Comparison of ENCODE assay signal across 11 cellular contexts in the genomic region with DNA sequence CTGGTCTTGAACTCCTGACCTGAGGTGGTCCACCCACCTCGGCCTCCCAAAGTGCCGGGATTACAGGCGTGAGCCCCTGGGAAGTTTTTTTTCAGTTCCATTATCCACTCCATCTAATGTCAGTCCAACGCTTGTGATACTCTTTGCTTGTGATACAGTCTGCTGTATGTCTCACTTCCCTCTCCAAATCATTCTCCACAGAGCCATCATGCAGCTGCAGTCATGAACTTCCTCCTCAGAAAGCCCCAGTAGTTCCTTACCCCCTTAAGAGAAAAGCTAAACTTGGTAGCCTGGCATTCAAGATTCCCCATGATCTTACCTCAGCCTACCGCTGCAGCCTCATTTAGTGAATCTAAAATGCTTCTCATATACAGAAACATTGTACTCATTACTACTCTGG. TPM values are rescaled to one million over a fixed set of nuclear protein-coding genes. Genes with fewer than 3 reads are reported as not detected.
DNase-seq lines count a peak whose midpoint lies in the region; ATAC-seq, FAIRE-seq and TF ChIP-seq lines count a peak whose summit lies in the region.
"Had no signal": no experiment of that assay in that cellular context is flagged by ENCODE, and none has a peak within 500 bp of the region (broad histone marks: within the 10 kb centered on the region; RNA-seq: fewer than 3 reads in every experiment).

No MANE protein-coding gene starts in this region.

- H3K23me2 ChIP-seq in H9 (ENCODE audit: insufficient read length, low read depth, low read length, poor library complexity, severe bottlenecking), result peaks cover 6% of the 10 kb centered on the region

- POLR2A ChIA-PET in CD8-positive, alpha-beta memory T cell (lab: Charles Lee), result no interaction called here
- POLR2A ChIA-PET in activated CD8-positive, alpha-beta T cell treated with anti-CD3 and anti-CD28 coated beads for 36 hours (lab: Charles Lee), result interaction anchor here (0.8 to 2.7 kb wide), 4 partner anchors 17 to 191 kb away, joined by 3 to 9 read pairs (median 4); partner anchors contain the start of genes EMC3 and OGG1
- POLR2A ChIA-PET in naive thymus-derived CD8-positive, alpha-beta T cell (lab: Charles Lee), result interaction anchor here (1.0 to 1.4 kb wide), 2 partner anchors 13 to 138 kb away, joined by 4 to 5 read pairs; partner anchors contain the start of gene CRELD1

- H4K91ac ChIP-seq in H9 (ENCODE audit: insufficient read length, low read depth, low read length) (no peak overlapping the region), neuronal stem cell (ENCODE audit: low read depth, low read length, poor library complexity) (no peak overlapping the region)

- H3K4me2 ChIP-seq in H9 (ENCODE audit: insufficient read depth, insufficient read length, low read length) (no peak overlapping the region), neuronal stem cell (ENCODE audit: insufficient read depth, low read length, poor library complexity, severe bottlenecking) (no peak overlapping the region)

- WGBS in H9 (ENCODE audit: extremely low coverage, insufficient read length, low lambda C conversion rate), result no CpG with 5 or more reads among the region's 5 CpGs
- WGBS in neuronal stem cell (ENCODE audit: extremely low coverage in 2 of 2, insufficient read length in 2 of 2, insufficient replicate concordance in 1 of 2), 2 donors, result no CpG with 5 or more reads among the region's 5 CpGs
- WGBS in small intestine, 3 donors, result 78 to 88% (median 84%) methylated on average over 5 of the region's 5 CpGs

- H3K4me1 ChIP-seq in CD8-positive, alpha-beta memory T cell (ENCODE audit: insufficient read depth, low read length), result peaks cover 49% of the 10 kb centered on the region
- H3K4me1 ChIP-seq in H9 (ENCODE audit: insufficient read depth, low read length), result no peaks in the 10 kb centered on the region
- H3K4me1 ChIP-seq in neuronal stem cell (ENCODE audit: control insufficient read depth in 2 of 2, insufficient read depth in 1 of 2, low read depth in 1 of 2, low read length in 2 of 2), result peaks cover 7 to 9% of the 10 kb centered on the region in 2 donors
- H3K4me1 ChIP-seq in small intestine (ENCODE audit: control insufficient read depth in 2 of 2, insufficient read depth in 1 of 2, low read depth in 1 of 2, low read length in 1 of 2), result peaks cover 2 to 4% of the 10 kb centered on the region in 2 donors
- H3K4me1 ChIP-seq in left lung, result peaks cover 17 to 50% of the 10 kb centered on the region in 2 donors

- no peaks in the 10 kb centered on the region for H3K9me3 ChIP-seq in CD8-positive, alpha-beta memory T cell (ENCODE audit: low read length)
- no peaks in the 10 kb centered on the region for H3K9me3 ChIP-seq in H9 (ENCODE audit: control insufficient read depth, low read depth, low read length)
- no peaks in the 10 kb centered on the region for H3K9me3 ChIP-seq in neuronal stem cell (replicated peaks in 1 of 2; ENCODE audit: control insufficient read depth in 2 of 2, insufficient read depth in 1 of 2, low read depth in 1 of 2, low read length in 2 of 2)
- no peaks in the 10 kb centered on the region for H3K9me3 ChIP-seq in small intestine (ENCODE audit: control insufficient read depth, low read depth)
- H3K9me3 ChIP-seq in left lung, result no peaks in the 10 kb centered on the region

- no peak overlapping the region for H3K18ac ChIP-seq in H9 (ENCODE audit: insufficient read length, low read depth, low read length)
- H3K18ac ChIP-seq in neuronal stem cell (ENCODE audit: low read length), result no peak overlapping the region

- no peak for ATAC-seq in activated CD8-positive, alpha-beta T cell treated with anti-CD3 and anti-CD28 coated beads for 36 hours
- no peak for ATAC-seq in naive thymus-derived CD8-positive, alpha-beta T cell
- ATAC-seq in left lung, result no peak

- no peak for FAIRE-seq in small intestine (lab: Jason Lieb, UNC)

- no peak overlapping the region for H2AK5ac ChIP-seq in H9 (ENCODE audit: insufficient read length, low read length)
- H2AK5ac ChIP-seq in neuronal stem cell (ENCODE audit: low read depth, low read length), result no peak overlapping the region

- peaks cover 5% of the 10 kb centered on the region; the same call in 1 of the 2 replicates for H3K79me2 ChIP-seq in H9 (ENCODE audit: insufficient read depth, low read length)

- CTCF ChIA-PET in CD8-positive, alpha-beta memory T cell (lab: Charles Lee), result interaction anchor here (2.2 kb wide), 1 partner anchor 13 kb away, joined by 4 read pairs; no protein-coding TSS in a partner anchor
- CTCF ChIA-PET in activated CD8-positive, alpha-beta T cell treated with anti-CD3 and anti-CD28 coated beads for 36 hours (lab: Charles Lee), result interaction anchor here (0.6 to 2.0 kb wide), 3 partner anchors 13 to 137 kb away, joined by 3 to 5 read pairs (median 5); partner anchors contain the start of gene CRELD1

- no peak overlapping the region for H2BK12ac ChIP-seq in H9 (ENCODE audit: insufficient read length, low read depth, low read length)
- H2BK12ac ChIP-seq in neuronal stem cell (ENCODE audit: low read length), result no peak overlapping the region

- H3K23ac ChIP-seq in H9 (ENCODE audit: insufficient read length, low read depth, low read length), result no peak overlapping the region
- no peak overlapping the region for H3K23ac ChIP-seq in neuronal stem cell (ENCODE audit: low read depth, low read length, poor library complexity)

- H3K4me1 Mint-ChIP-seq in CD8-positive, alpha-beta memory T cell, result peaks cover 54 to 79% (median 64%) of the 10 kb centered on the region in 3 donors
- H3K4me1 Mint-ChIP-seq in H9, result peaks cover 10 to 19% of the 10 kb centered on the region in 2 experiments
- peaks cover 42% of the 10 kb centered on the region for H3K4me1 Mint-ChIP-seq in activated CD8-positive, alpha-beta T cell treated with anti-CD3 and anti-CD28 coated beads for 36 hours (ENCODE audit: low read depth)
- peaks cover 33 to 77% (median 69%) of the 10 kb centered on the region in 4 donors for H3K4me1 Mint-ChIP-seq in naive thymus-derived CD8-positive, alpha-beta T cell

- H3K4ac ChIP-seq in H9 (ENCODE audit: low read depth, low read length) (no peak overlapping the region), neuronal stem cell (ENCODE audit: low read length) (no peak overlapping the region)

- no peak overlapping the region for H2BK120ac ChIP-seq in H9 (ENCODE audit: low read depth, low read length, poor library complexity, severe bottlenecking)
- H2BK120ac ChIP-seq in neuronal stem cell (ENCODE audit: low read depth, low read length), result no peak overlapping the region

- H3K79me1 ChIP-seq in H9 (ENCODE audit: insufficient read depth, low read depth, low read length, poor library complexity, severe bottlenecking) (no peaks in the 10 kb centered on the region), neuronal stem cell (ENCODE audit: low read depth, low read length) (peaks cover 4% of the 10 kb centered on the region)

- no peak overlapping the region for H3T11ph ChIP-seq in H9 (ENCODE audit: low read length)

- no peak overlapping the region for H3K14ac ChIP-seq in H9 (ENCODE audit: insufficient read depth, low read length)
- no peak overlapping the region for H3K14ac ChIP-seq in neuronal stem cell (ENCODE audit: low read length)

- H2BK15ac ChIP-seq in H9 (ENCODE audit: low read depth, low read length) (no peak overlapping the region), neuronal stem cell (ENCODE audit: low read length) (no peak overlapping the region)

- H3K36me3 Mint-ChIP-seq in CD8-positive, alpha-beta memory T cell, result peaks cover 8 to 71% (median 19%) of the 10 kb centered on the region in 3 donors
- peaks cover 35 to 54% (median 43%) of the 10 kb centered on the region in 3 experiments; a peak in 6 of 7 replicates for H3K36me3 Mint-ChIP-seq in H9 (ENCODE audit: insufficient read depth in 1 of 3, low read depth in 3 of 3)
- peaks cover 68% of the 10 kb centered on the region for H3K36me3 Mint-ChIP-seq in activated CD8-positive, alpha-beta T cell treated with anti-CD3 and anti-CD28 coated beads for 36 hours (ENCODE audit: low read depth)
- H3K36me3 Mint-ChIP-seq in naive thymus-derived CD8-positive, alpha-beta T cell, result peaks cover 2 to 61% (median 14%) of the 10 kb centered on the region in 3 donors

- no peaks in the 10 kb centered on the region for H4K20me1 ChIP-seq in H9 (ENCODE audit: control insufficient read depth, insufficient read depth, insufficient read length)

- no peak overlapping the region for H2AFZ ChIP-seq in H9 (ENCODE audit: low read length)
- H2AFZ ChIP-seq in neuronal stem cell (ENCODE audit: low read length), result no peak overlapping the region

- peak overlapping the region; percentile 49 to 96 (median 78) for H3K27ac Mint-ChIP-seq in CD8-positive, alpha-beta memory T cell
- H3K27ac Mint-ChIP-seq in H9, result no peak overlapping the region
- peak overlapping the region; percentile 75 for H3K27ac Mint-ChIP-seq in activated CD8-positive, alpha-beta T cell treated with anti-CD3 and anti-CD28 coated beads for 36 hours
- peak overlapping the region in 9 of 10 donors; percentile 22 to 100 (median 90) for H3K27ac Mint-ChIP-seq in naive thymus-derived CD8-positive, alpha-beta T cell

- H4K5ac ChIP-seq in H9 (ENCODE audit: insufficient read length, low read depth, low read length), result no peak overlapping the region

- H3K56ac ChIP-seq in H9 (ENCODE audit: insufficient read length, low read depth, low read length), result no peak overlapping the region

- H3K27me3 ChIP-seq in CD8-positive, alpha-beta memory T cell (ENCODE audit: insufficient read depth, low read length, poor library complexity, severe bottlenecking), result no peaks in the 10 kb centered on the region
- H3K27me3 ChIP-seq in H9 (ENCODE audit: insufficient read depth, low read length) (no peaks in the 10 kb centered on the region; the same call in 1 of the 2 replicates), neuronal stem cell (ENCODE audit: control insufficient read depth in 3 of 3, insufficient read depth in 3 of 3, low read depth in 1 of 3, low read length in 3 of 3) (no peaks in the 10 kb centered on the region), small intestine (ENCODE audit: control insufficient read depth in 2 of 2, insufficient read depth in 2 of 2, low read length in 2 of 2) (no peaks in the 10 kb centered on the region), left lung (no peaks in the 10 kb centered on the region)

- H3K27ac ChIP-seq in CD8-positive, alpha-beta memory T cell (ENCODE audit: low read depth, low read length), result no peak overlapping the region
- H3K27ac ChIP-seq in H9 (ENCODE audit: insufficient read length, low read depth, low read length) (no peak overlapping the region), neuronal stem cell (replicated peaks; ENCODE audit: low read length) (no peak overlapping the region), small intestine (ENCODE audit: low read depth in 1 of 2, low read length in 1 of 2) (no peak overlapping the region), left lung (peak overlapping the region in 1 of 2 donors; percentile 98)
- H3K27ac ChIP-seq: HL-60 had no signal

- no peaks in the 10 kb centered on the region for H3K9me3 Mint-ChIP-seq in CD8-positive, alpha-beta memory T cell
- H3K9me3 Mint-ChIP-seq in H9, result no peaks in the 10 kb centered on the region
- H3K9me3 Mint-ChIP-seq in activated CD8-positive, alpha-beta T cell treated with anti-CD3 and anti-CD28 coated beads for 36 hours, result no peaks in the 10 kb centered on the region
- no peaks in the 10 kb centered on the region for H3K9me3 Mint-ChIP-seq in naive thymus-derived CD8-positive, alpha-beta T cell

- no peak overlapping the region for H2BK20ac ChIP-seq in H9 (ENCODE audit: low read depth, low read length, poor library complexity, severe bottlenecking)

- peaks cover 0 to 1% of the 10 kb centered on the region in 2 donors for H3K27me3 Mint-ChIP-seq in CD8-positive, alpha-beta memory T cell
- peaks cover 1% of the 10 kb centered on the region; the same call in 1 of the 2 replicates for H3K27me3 Mint-ChIP-seq in H9 (ENCODE audit: low read depth)
- no peaks in the 10 kb centered on the region for H3K27me3 Mint-ChIP-seq in activated CD8-positive, alpha-beta T cell treated with anti-CD3 and anti-CD28 coated beads for 36 hours
- no peaks in the 10 kb centered on the region for H3K27me3 Mint-ChIP-seq in naive thymus-derived CD8-positive, alpha-beta T cell

- H4K8ac ChIP-seq in H9 (replicated peaks; ENCODE audit: insufficient read length, low read depth, low read length) (no peak overlapping the region), neuronal stem cell (ENCODE audit: low read depth, low read length) (no peak overlapping the region)

- peaks cover 33% of the 10 kb centered on the region for H3K36me3 ChIP-seq in CD8-positive, alpha-beta memory T cell (ENCODE audit: insufficient read depth, low read length)
- H3K36me3 ChIP-seq in neuronal stem cell (replicated peaks in 1 of 2; ENCODE audit: control insufficient read depth in 2 of 2, insufficient read depth in 2 of 2, low read length in 2 of 2) (peaks cover 29 to 69% of the 10 kb centered on the region in 2 donors), small intestine (ENCODE audit: control insufficient read depth in 2 of 2, insufficient read depth in 2 of 2, low read length in 2 of 2) (peaks cover 11 to 19% of the 10 kb centered on the region in 2 donors), left lung (peaks cover 0 to 60% of the 10 kb centered on the region in 2 donors)

- no peak overlapping the region for H3K4me3 ChIP-seq in CD8-positive, alpha-beta memory T cell (ENCODE audit: low read length)
- H3K4me3 ChIP-seq in neuronal stem cell (ENCODE audit: low read length in 2 of 2) (no peak overlapping the region), small intestine (ENCODE audit: low read depth in 1 of 2, low read length in 2 of 2) (no peak overlapping the region), left lung (peak overlapping the region in 1 of 2 donors; percentile 7)

- DNase-seq in CD8-positive, alpha-beta memory T cell, result no peak
- DNase-seq in H9 (no peak), Ammon's horn (ENCODE audit: low spot score) (no peak), neuronal stem cell (ENCODE audit: low spot score) (no peak), small intestine (no peak), left lung (no peak)
- no peak for DNase-seq in activated CD8-positive, alpha-beta T cell treated with anti-CD3 and anti-CD28 coated beads for 36 hours
- DNase-seq in naive thymus-derived CD8-positive, alpha-beta T cell, result no peak
- DNase-seq: NCI-H1105, NCI-H526 treated with DMSO at 0.1 percent for 48 hours had no signal

- H3K9ac ChIP-seq in H9 (ENCODE audit: extremely low read depth, insufficient read length, low read length), result no peak overlapping the region
- no peak overlapping the region for H3K9ac ChIP-seq in neuronal stem cell (ENCODE audit: low read depth, low read length, poor library complexity)

- TF ChIP-seq CTCF in H9 (conservative IDR thresholded peaks at IDR 0.05) (no peak), left lung (IDR thresholded peaks at IDR 0.05) (no peak)
- TF ChIP-seq CTCF in activated CD8-positive, alpha-beta T cell treated with anti-CD3 and anti-CD28 coated beads for 36 hours (IDR thresholded peaks at IDR 0.05), result no peak

- H3K4me3 Mint-ChIP-seq in CD8-positive, alpha-beta memory T cell, result peak overlapping the region; percentile 49 to 98 (median 81)
- peak overlapping the region; percentile 38 to 48; a peak in 4 of 5 replicates for H3K4me3 Mint-ChIP-seq in H9
- peak overlapping the region; percentile 51 for H3K4me3 Mint-ChIP-seq in activated CD8-positive, alpha-beta T cell treated with anti-CD3 and anti-CD28 coated beads for 36 hours
- peak overlapping the region; percentile 49 to 96 (median 74) for H3K4me3 Mint-ChIP-seq in naive thymus-derived CD8-positive, alpha-beta T cell

- H2BK5ac ChIP-seq in H9 (ENCODE audit: insufficient read length, low read length) (no peak overlapping the region), neuronal stem cell (ENCODE audit: low read length) (no peak overlapping the region)

- intact Hi-C loops in activated CD8-positive, alpha-beta T cell treated with anti-CD3 and anti-CD28 coated beads for 36 hours (cut with micrococcal nuclease), result no loop called here
- intact Hi-C loops in left lung (cut with DNase I), result no loop called here

RNA-seq across cellular contexts. Expression of gene ARPC4, which starts 2.3 kb away (rescaled TPM):
- 100 to 1,000 TPM; 309 to 319 TPM for total RNA-seq in CD8-positive, alpha-beta memory T cell
- 277 TPM for polyA plus RNA-seq in CD8-positive, alpha-beta memory T cell
- total RNA-seq in H9 (2021) (161 and 164 TPM in 2 replicates), left lung (100 to 1,000 TPM; 148 to 193 TPM)
- total RNA-seq in activated CD8-positive, alpha-beta T cell treated with anti-CD3 and anti-CD28 coated beads for 36 hours, result 100 to 1,000 TPM; 205 to 208 TPM
- total RNA-seq in naive thymus-derived CD8-positive, alpha-beta T cell, result 100 to 1,000 TPM; 134 to 146 TPM
- 100 to 1,000 TPM; 201 to 229 (median 225) TPM for polyA plus RNA-seq in naive thymus-derived CD8-positive, alpha-beta T cell
- polyA plus RNA-seq in neuronal stem cell (2013, experiment 1 of 2), result 49.1 TPM
- polyA plus RNA-seq in neuronal stem cell (2013, experiment 2 of 2), result 46.8 TPM
- polyA plus RNA-seq in small intestine, result 100 to 1,000 TPM; 143 to 178 (median 151) TPM

RNA-seq across cellular contexts. Expression of gene TADA3, which starts 2.9 kb away (rescaled TPM):
- total RNA-seq in CD8-positive, alpha-beta memory T cell, result 10 to 100 TPM; 57.0 to 58.8 TPM
- polyA plus RNA-seq in CD8-positive, alpha-beta memory T cell, result 64.4 TPM
- total RNA-seq in H9 (2021) (49.8 and 51.3 TPM in 2 replicates), left lung (10 to 100 TPM; 50.0 to 59.2 TPM)
- 10 to 100 TPM; 57.5 to 58.3 TPM for total RNA-seq in activated CD8-positive, alpha-beta T cell treated with anti-CD3 and anti-CD28 coated beads for 36 hours
- total RNA-seq in naive thymus-derived CD8-positive, alpha-beta T cell, result 10 to 100 TPM; 33.3 to 35.9 TPM
- 10 to 100 TPM; 38.2 to 51.2 (median 44.1) TPM for polyA plus RNA-seq in naive thymus-derived CD8-positive, alpha-beta T cell
- polyA plus RNA-seq in neuronal stem cell (2013, experiment 1 of 2), result 66.2 TPM
- 65.3 TPM for polyA plus RNA-seq in neuronal stem cell (2013, experiment 2 of 2)
- polyA plus RNA-seq in small intestine, result 10 to 100 TPM; 41.1 to 59.0 (median 43.0) TPM

RNA-seq across cellular contexts. Expression of gene TTLL3, which starts 14.8 kb away (rescaled TPM):
- total RNA-seq in CD8-positive, alpha-beta memory T cell, result 10 to 100 TPM; 18.8 to 19.1 TPM
- 3.8 TPM for polyA plus RNA-seq in CD8-positive, alpha-beta memory T cell
- total RNA-seq in H9 (2021) (10.3 and 14.4 TPM in 2 replicates), left lung (10 to 100 TPM; 30.5 to 33.9 TPM)
- 10 to 100 TPM; 52.4 to 61.1 TPM for total RNA-seq in activated CD8-positive, alpha-beta T cell treated with anti-CD3 and anti-CD28 coated beads for 36 hours
- total RNA-seq in naive thymus-derived CD8-positive, alpha-beta T cell, result 10 to 100 TPM; 64.5 to 65.6 TPM
- polyA plus RNA-seq in naive thymus-derived CD8-positive, alpha-beta T cell, result 1 to 10 TPM; 1.3 to 2.5 (median 2.2) TPM
- polyA plus RNA-seq in neuronal stem cell (2013, experiment 1 of 2), result 18.1 TPM
- polyA plus RNA-seq in neuronal stem cell (2013, experiment 2 of 2), result 16.9 TPM
- polyA plus RNA-seq in small intestine, result 10 to 100 TPM; 20.8 to 23.2 (median 21.9) TPM

RNA-seq across cellular contexts. Expression of gene CAMK1, which starts 25.5 kb away (rescaled TPM):
- total RNA-seq in CD8-positive, alpha-beta memory T cell, result 10 to 100 TPM; 27.0 to 27.4 TPM
- polyA plus RNA-seq in CD8-positive, alpha-beta memory T cell, result 2.9 TPM
- total RNA-seq in H9 (2021), result 9.0 and 9.2 TPM in 2 replicates
- total RNA-seq in activated CD8-positive, alpha-beta T cell treated with anti-CD3 and anti-CD28 coated beads for 36 hours, result 10 to 100 TPM; 41.7 to 45.7 TPM
- total RNA-seq in naive thymus-derived CD8-positive, alpha-beta T cell, result under 1 TPM; 0.31 to 0.96 TPM
- 1 to 10 TPM in 2 of 3 donors, under 1 TPM in 1; 0.17 to 1.1 (median 1.1) TPM for polyA plus RNA-seq in naive thymus-derived CD8-positive, alpha-beta T cell
- 15.0 TPM for polyA plus RNA-seq in neuronal stem cell (2013, experiment 1 of 2)
- 14.5 TPM for polyA plus RNA-seq in neuronal stem cell (2013, experiment 2 of 2)
- 10 to 100 TPM; 10.1 to 22.5 (median 17.8) TPM for polyA plus RNA-seq in small intestine
- total RNA-seq in left lung, result 10 to 100 TPM; 29.1 to 37.5 TPM

RNA-seq across cellular contexts. Expression of gene OGG1, which starts 45.5 kb away (rescaled TPM):
- 10 to 100 TPM; 30.5 to 32.1 TPM for total RNA-seq in CD8-positive, alpha-beta memory T cell
- polyA plus RNA-seq in CD8-positive, alpha-beta memory T cell, result 25.8 TPM
- total RNA-seq in H9 (2021), result 43.4 and 44.1 TPM in 2 replicates
- total RNA-seq in activated CD8-positive, alpha-beta T cell treated with anti-CD3 and anti-CD28 coated beads for 36 hours, result 10 to 100 TPM; 32.4 to 39.3 TPM
- 10 to 100 TPM; 25.7 to 27.0 TPM for total RNA-seq in naive thymus-derived CD8-positive, alpha-beta T cell
- 10 to 100 TPM; 15.3 to 20.7 (median 18.0) TPM for polyA plus RNA-seq in naive thymus-derived CD8-positive, alpha-beta T cell
- 24.0 TPM for polyA plus RNA-seq in neuronal stem cell (2013, experiment 1 of 2)
- 27.1 TPM for polyA plus RNA-seq in neuronal stem cell (2013, experiment 2 of 2)
- 10 to 100 TPM; 25.4 to 51.0 (median 35.1) TPM for polyA plus RNA-seq in small intestine
- total RNA-seq in left lung, result 10 to 100 TPM; 19.9 to 29.4 TPM

Comparison
In these comparisons a context has a peak if more than half of its experiments do, and no peak if none do; other contexts are left out.
1. H3K27ac Mint-ChIP-seq: peak in CD8-positive, alpha-beta memory T cell (8 of 8), activated CD8-positive, alpha-beta T cell treated with anti-CD3 and anti-CD28 coated beads for 36 hours (single experiment) and naive thymus-derived CD8-positive, alpha-beta T cell (9 of 10); none in H9 (0 of 3).
2. Peak in every context shown above with its lines, with median percentiles within 50 percentile points of each other: H3K4me3 Mint-ChIP-seq.